In the genomic region with DNA sequence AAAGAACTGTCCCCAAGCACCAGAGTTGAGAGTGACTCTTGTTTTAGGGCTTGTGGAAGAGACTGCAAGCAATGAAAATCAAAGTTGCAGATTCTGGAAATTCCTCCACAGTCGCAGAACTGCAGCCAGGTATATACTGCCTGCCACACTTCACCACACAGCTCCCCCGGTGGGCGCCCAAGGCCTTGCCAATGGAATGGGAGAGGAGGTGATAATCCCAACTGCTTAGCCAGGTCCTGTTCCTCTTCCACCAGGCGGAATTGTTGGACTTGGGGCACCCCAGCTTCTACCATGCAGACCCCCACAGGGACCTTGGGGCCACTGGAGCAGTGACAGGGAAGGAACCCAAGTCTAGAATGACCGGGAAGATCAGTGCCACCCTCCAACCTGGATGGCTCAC, we compare ENCODE assay signal across 12 cellular contexts. TPM values are rescaled to one million over a fixed set of nuclear protein-coding genes. Genes with fewer than 3 reads are reported as not detected.
DNase-seq lines count a peak whose midpoint lies in the region; ATAC-seq and TF ChIP-seq lines count a peak whose summit lies in the region.
"Had no signal": no experiment of that assay in that cellular context is flagged by ENCODE, and none has a peak within 500 bp of the region (broad histone marks: within the 10 kb centered on the region; RNA-seq: fewer than 3 reads in every experiment).

No MANE protein-coding gene starts in this region.

- H3K27ac Mint-ChIP-seq in chondrocyte (ENCODE audit: unreplicated experiment): no peak overlapping the region
- H3K27ac Mint-ChIP-seq in nephron progenitor cell: no peak overlapping the region
- H3K27ac Mint-ChIP-seq in naive thymus-derived CD8-positive, alpha-beta T cell: no peak overlapping the region
- H3K27ac Mint-ChIP-seq: T-cell had no signal

- TF ChIP-seq CTCF in chondrocyte (IDR thresholded peaks at IDR 0.05) (peak; percentile 64), nephron progenitor cell (IDR thresholded peaks at IDR 0.05) (peak; percentile 36)

- H3K27me3 Mint-ChIP-seq in chondrocyte (ENCODE audit: low read depth) (peaks cover 3% of the 10 kb centered on the region), nephron progenitor cell (ENCODE audit: low read depth, poor library complexity) (peaks cover 8% of the 10 kb centered on the region)
- peaks cover 3 to 19% (median 8%) of the 10 kb centered on the region in 5 donors for H3K27me3 Mint-ChIP-seq in naive thymus-derived CD8-positive, alpha-beta T cell

- H3K36me3 Mint-ChIP-seq in chondrocyte (ENCODE audit: low read depth) (no peaks in the 10 kb centered on the region), nephron progenitor cell (ENCODE audit: low read depth) (no peaks in the 10 kb centered on the region)
- no peaks in the 10 kb centered on the region for H3K36me3 Mint-ChIP-seq in naive thymus-derived CD8-positive, alpha-beta T cell
- H3K36me3 Mint-ChIP-seq: T-cell had no signal

- H3K4me1 Mint-ChIP-seq in chondrocyte (ENCODE audit: low read depth) (peaks cover 11% of the 10 kb centered on the region), nephron progenitor cell (peaks cover 25% of the 10 kb centered on the region)
- H3K4me1 Mint-ChIP-seq in naive thymus-derived CD8-positive, alpha-beta T cell: peaks cover 0 to 2% (median 0%) of the 10 kb centered on the region in 4 donors

- no peaks in the 10 kb centered on the region for H3K9me3 Mint-ChIP-seq in chondrocyte (ENCODE audit: low read depth)
- no peaks in the 10 kb centered on the region for H3K9me3 Mint-ChIP-seq in nephron progenitor cell
- no peaks in the 10 kb centered on the region for H3K9me3 Mint-ChIP-seq in naive thymus-derived CD8-positive, alpha-beta T cell
- H3K9me3 Mint-ChIP-seq: T-cell had no signal

- H3K4me3 Mint-ChIP-seq in chondrocyte (ENCODE audit: unreplicated experiment) (no peak overlapping the region), nephron progenitor cell (no peak overlapping the region)
- H3K4me3 Mint-ChIP-seq in naive thymus-derived CD8-positive, alpha-beta T cell: no peak overlapping the region
- H3K4me3 Mint-ChIP-seq: T-cell had no signal

- DNase-seq in DMS53 (lab: John Stamatoyannopoulos, UW) (peak; percentile 8), DMS53 treated with DMSO at 0.1 percent for 48 hours (lab: John Stamatoyannopoulos, UW; ENCODE audit: unreplicated experiment) (no peak), HuH-7.5 (ENCODE audit: low spot score) (peak; percentile 26), chondrocyte (ENCODE audit: low spot score) (no peak), nephron progenitor cell (peak; percentile 57)
- DNase-seq in NK-92 treated with Interleukin-12 subunit alpha and Interleukin-12 subunit beta, amount 100 ng/mL, for 24 hours (lab: John Stamatoyannopoulos, UW): no peak
- DNase-seq in naive thymus-derived CD8-positive, alpha-beta T cell: no peak
- DNase-seq: kidney glomerular epithelial cell, NCI-H226, retina had no signal

- POLR2A ChIA-PET in naive thymus-derived CD8-positive, alpha-beta T cell (lab: Charles Lee): no interaction called here

- ATAC-seq in HG02973 (IDR thresholded peaks at IDR 0.05; ENCODE audit: unreplicated experiment): no peak
- ATAC-seq in naive thymus-derived CD8-positive, alpha-beta T cell: no peak
- ATAC-seq: T-cell had no signal

RNA-seq across cellular contexts. Expression of gene PDIA6, which starts 4.8 kb away (rescaled TPM):
- 196 to 412 TPM (median 198 TPM) in 3 replicates for total RNA-seq in chondrocyte
- total RNA-seq in naive thymus-derived CD8-positive, alpha-beta T cell: 10 to 100 TPM; 30.9 to 34.7 TPM
- polyA plus RNA-seq in naive thymus-derived CD8-positive, alpha-beta T cell: 100 to 1,000 TPM in 1 of 3 donors, 10 to 100 TPM in 2; 64.1 to 126 (median 99.2) TPM

Comparison
In these comparisons a context has a peak if more than half of its experiments do, and no peak if none do; other contexts are left out.
1. DNase-seq: peak in DMS53 (single experiment), HuH-7.5 (single experiment) and nephron progenitor cell (single experiment); none in DMS53 treated with DMSO at 0.1 percent for 48 hours (single experiment), chondrocyte (single experiment), NK-92 treated with Interleukin-12 subunit alpha and Interleukin-12 subunit beta, amount 100 ng/mL, for 24 hours (single experiment) and naive thymus-derived CD8-positive, alpha-beta T cell (0 of 10).